13 cellular contexts compared by ENCODE assay signal in the genomic region with DNA sequence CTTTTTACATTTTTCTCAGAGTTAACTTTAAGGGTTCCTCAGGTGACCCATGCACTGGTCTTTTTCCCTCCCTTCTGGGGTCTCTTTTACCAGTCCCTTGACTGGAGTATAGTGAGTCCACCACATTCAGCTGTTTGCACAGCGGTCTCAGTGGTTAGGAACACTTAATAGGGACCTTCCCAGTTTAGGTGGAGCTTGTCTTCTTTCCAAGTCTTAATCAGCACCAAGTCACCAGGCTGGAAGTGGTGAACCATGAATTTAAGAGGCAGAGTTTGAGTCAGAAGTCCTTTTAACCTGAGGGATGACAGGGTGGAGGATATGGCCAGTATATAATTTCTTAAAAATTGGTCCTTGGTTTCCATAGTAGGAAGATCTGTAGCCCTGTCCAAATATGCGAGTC.
"Had no signal": no experiment of that assay in that cellular context is flagged by ENCODE, and none has a peak within 500 bp of the region (broad histone marks: within the 10 kb centered on the region; RNA-seq: fewer than 3 reads in every experiment).

No MANE protein-coding gene starts in this region.

- DNase-seq: activated CD4-positive, alpha-beta T cell treated with anti-CD3 and anti-CD28 coated beads, Interleukin-2, amount 50 U/mL, for 1 hour; activated CD8-positive, alpha-beta memory T cell treated with anti-CD3 and anti-CD28 coated beads for 24 hours; activated gamma-delta T cell treated with Interleukin-2 at 50 U/mL for 16 hours; activated naive CD8-positive, alpha-beta T cell treated with anti-CD3 and anti-CD28 coated beads for 36 hours; brain microvascular endothelial cell; cerebellar nuclear complex; effector memory CD8-positive, alpha-beta T cell; left ventricle myocardium superior; mesenchymal stem cell; natural killer cell; right cardiac atrium had no signal

- H3K27ac ChIP-seq: brain microvascular endothelial cell, epithelial cell of prostate, neutrophil had no signal

- H3K9me3 ChIP-seq: neutrophil had no signal

- ATAC-seq: effector memory CD8-positive, alpha-beta T cell; left ventricle myocardium superior; natural killer cell; right cardiac atrium had no signal

- H3K36me3 ChIP-seq: brain microvascular endothelial cell, neutrophil had no signal

- H3K27me3 ChIP-seq: brain microvascular endothelial cell, neutrophil had no signal
